ENCODE assay signal across 21 cellular contexts in the genomic region with DNA sequence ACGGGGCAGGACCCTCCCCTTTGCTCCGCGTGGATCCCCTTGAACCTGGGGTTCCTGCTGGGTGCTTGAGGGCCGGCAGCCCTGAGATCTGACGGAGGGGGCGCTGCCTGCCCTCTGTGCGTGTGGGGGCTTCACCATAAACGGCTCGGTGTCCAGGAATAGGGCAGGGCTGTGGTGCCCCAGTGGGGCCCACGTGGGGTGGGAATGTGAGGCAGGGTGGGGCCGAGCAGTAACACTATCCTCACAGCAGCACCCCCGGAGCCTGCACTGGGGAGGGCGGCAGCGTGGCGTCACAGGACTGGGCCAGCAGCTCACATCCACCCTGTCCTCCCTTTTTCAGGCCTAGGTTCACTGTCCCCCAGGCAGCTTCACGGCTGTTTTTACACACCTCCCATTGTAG. TPM values are rescaled to one million over a fixed set of nuclear protein-coding genes. Genes with fewer than 3 reads are reported as not detected.
A peak's percentile ranks its signal among the peaks of the same experiment; 100 is the strongest.
DNase-seq lines count a peak whose midpoint lies in the region; ATAC-seq, FAIRE-seq and TF ChIP-seq lines count a peak whose summit lies in the region.
"Had no signal": no experiment of that assay in that cellular context is flagged by ENCODE, and none has a peak within 500 bp of the region (broad histone marks: within the 10 kb centered on the region; RNA-seq: fewer than 3 reads in every experiment).

No MANE protein-coding gene starts in this region.

- DNase-seq in Right ventricle myocardium superior, result peak; percentile 19
- no peak for DNase-seq in left cardiac atrium
- peak; percentile 73 for DNase-seq in left kidney (ENCODE audit: low read depth, low spot score)
- DNase-seq in activated CD4-positive, CD25-positive, alpha-beta regulatory T cell (lab: John Stamatoyannopoulos, UW), result no peak
- DNase-seq in GM12892 (ENCODE audit: insufficient read length), result no peak
- DNase-seq: 8988T; Caco-2; CD4-positive, alpha-beta T cell; GOT3; NCI-H1105 treated with DMSO at 0.1 percent for 48 hours; NCI-H1694 treated with DMSO at 0.1 percent for 48 hours; NCI-H510A; NCI-H748 treated with DMSO at 0.1 percent for 48 hours; NK-92 treated with Interleukin-12 subunit alpha and Interleukin-12 subunit beta, amount 100 ng/mL, for 24 hours; Peyer's patch; SHP77 treated with DMSO at 0.1 percent for 48 hours had no signal

- no peaks in the 10 kb centered on the region for H3K27me3 Mint-ChIP-seq in brain
- H3K27me3 Mint-ChIP-seq: CD4-positive, alpha-beta T cell had no signal

- TF ChIP-seq CTCF in brain (conservative IDR thresholded peaks at IDR 0.05), result no peak

- peak overlapping the region in 3 of 5 experiments; percentile 6 to 77 (median 19) for H3K27ac Mint-ChIP-seq in brain
- H3K27ac Mint-ChIP-seq: CD4-positive, alpha-beta T cell had no signal

- peaks cover 32% of the 10 kb centered on the region for H3K36me3 Mint-ChIP-seq in brain

- peaks cover 15% of the 10 kb centered on the region for H3K4me1 Mint-ChIP-seq in brain

- no peak for FAIRE-seq in GM12892 (lab: Jason Lieb, UNC)
- FAIRE-seq: G401.6, K562 had no signal

- H3K4me3 Mint-ChIP-seq in brain, result no peak overlapping the region
- H3K4me3 Mint-ChIP-seq: CD4-positive, alpha-beta T cell had no signal

- TF ChIP-seq POLR2A in GM12892 (IDR thresholded peaks at IDR 0.05; ENCODE audit: low read depth, low read length), result no peak

- intact Hi-C loops in Right ventricle myocardium superior (cut with DNase I), result no loop called here
- intact Hi-C loops in left cardiac atrium (cut with DNase I), result no loop called here

- ATAC-seq in Right ventricle myocardium superior (ENCODE audit: poor library complexity) (no peak), left cardiac atrium (no peak), HG02852 (IDR thresholded peaks at IDR 0.05; ENCODE audit: unreplicated experiment) (no peak), GM21515 (IDR thresholded peaks at IDR 0.05; ENCODE audit: unreplicated experiment) (no peak)
- ATAC-seq: K562 had no signal

- peaks cover 0 to 9% (median 0%) of the 10 kb centered on the region in 5 experiments for H3K9me3 Mint-ChIP-seq in brain
- H3K9me3 Mint-ChIP-seq: CD4-positive, alpha-beta T cell had no signal

RNA-seq across cellular contexts. Expression of gene GAS6, which starts 38.0 kb away (rescaled TPM):
- 181 TPM for total RNA-seq in Right ventricle myocardium superior
- 100 to 1,000 TPM; 165 to 175 TPM for total RNA-seq in left cardiac atrium
- polyA plus RNA-seq in brain (ENCODE audit: insufficient read depth, low read depth, low replicate concordance), result 43.7 TPM
- polyA plus RNA-seq in GM12892 (2012; ENCODE audit: missing spikeins), result 0.51 TPM

Comparison
In these comparisons a context has a peak if more than half of its experiments do, and no peak if none do; other contexts are left out.
1. DNase-seq: peak in Right ventricle myocardium superior (single experiment) and left kidney (single experiment); none in left cardiac atrium (single experiment), activated CD4-positive, CD25-positive, alpha-beta regulatory T cell (0 of 4) and GM12892 (single experiment).